ENCODE assay signal across 11 cellular contexts in the genomic region with DNA sequence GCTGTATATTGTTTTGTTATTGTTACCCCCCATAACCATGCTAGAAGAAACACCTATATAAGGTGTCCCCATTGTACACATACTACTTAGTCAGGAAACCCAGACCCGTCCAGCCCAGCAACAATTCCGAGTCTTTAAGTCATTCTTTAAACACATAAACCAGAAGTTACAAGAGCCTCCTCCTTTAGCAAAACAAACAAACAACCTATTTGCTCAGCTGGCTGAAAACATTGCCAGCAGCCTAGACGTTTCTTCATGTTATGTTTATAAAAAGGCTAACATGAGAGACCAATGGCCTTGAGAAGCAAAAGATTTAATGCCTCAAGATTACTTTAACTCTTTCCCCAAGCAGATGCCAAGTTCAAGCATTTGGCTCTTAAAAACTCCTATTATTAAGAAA. TPM values are rescaled to one million over a fixed set of nuclear protein-coding genes. Genes with fewer than 3 reads are reported as not detected.
DNase-seq lines count a peak whose midpoint lies in the region; TF ChIP-seq lines count a peak whose summit lies in the region.
"Had no signal": no experiment of that assay in that cellular context is flagged by ENCODE, and none has a peak within 500 bp of the region (broad histone marks: within the 10 kb centered on the region; RNA-seq: fewer than 3 reads in every experiment).

No MANE protein-coding gene starts in this region.

- no peaks in the 10 kb centered on the region for H3K9me2 ChIP-seq in MM.1S (replicated peaks; ENCODE audit: insufficient read depth, low read length)

- H3K9me3 Mint-ChIP-seq in CD4-positive, alpha-beta memory T cell: peaks cover 0 to 5% (median 2%) of the 10 kb centered on the region in 8 donors

- no peak for DNase-seq in CD4-positive, alpha-beta memory T cell
- DNase-seq in MM.1S: no peak
- no peak for DNase-seq in dorsolateral prefrontal cortex
- DNase-seq in NCI-H2196 treated with DMSO at 0.1 percent for 48 hours (lab: John Stamatoyannopoulos, UW; ENCODE audit: unreplicated experiment): no peak
- no peak for DNase-seq in iPS-NIHi7 (ENCODE audit: extremely low spot score)
- DNase-seq in NCI-H2171 (lab: John Stamatoyannopoulos, UW): no peak
- no peak for DNase-seq in SW 1271 (lab: John Stamatoyannopoulos, UW)
- DNase-seq: caudate nucleus, H9 had no signal

- intact Hi-C loops in CD4-positive, alpha-beta memory T cell (cut with micrococcal nuclease): no loop called here
- intact Hi-C loops in dorsolateral prefrontal cortex (cut with DNase I): no loop called here

- H3K9me3 ChIP-seq in CD4-positive, alpha-beta memory T cell (ENCODE audit: control insufficient read depth in 1 of 2, low read length in 2 of 2): no peaks in the 10 kb centered on the region
- H3K9me3 ChIP-seq in MM.1S (replicated peaks; ENCODE audit: insufficient read depth, low read length): no peaks in the 10 kb centered on the region
- H3K9me3 ChIP-seq in neuron (ENCODE audit: low read length): no peaks in the 10 kb centered on the region
- H3K9me3 ChIP-seq: SJSA1 had no signal

- peak overlapping the region in 7 of 8 donors; percentile 33 to 75 (median 61) for H3K4me3 Mint-ChIP-seq in CD4-positive, alpha-beta memory T cell

- peak overlapping the region; percentile 97; the same call in 1 of the 2 replicates for H3K4me2 ChIP-seq in MM.1S (ENCODE audit: low read depth, low read length)

- no peak overlapping the region for H2AFZ ChIP-seq in MM.1S (ENCODE audit: low read length)
- H2AFZ ChIP-seq in neuron (ENCODE audit: low read depth, low read length): no peak overlapping the region

- H3K4me1 ChIP-seq in CD4-positive, alpha-beta memory T cell (ENCODE audit: insufficient read depth, low read length): peaks cover 71% of the 10 kb centered on the region
- H3K4me1 ChIP-seq in MM.1S (ENCODE audit: low read length): peaks cover 30% of the 10 kb centered on the region
- H3K4me1 ChIP-seq in neuron (ENCODE audit: insufficient read depth, low read length): peaks cover 39% of the 10 kb centered on the region

- H3K27ac Mint-ChIP-seq in CD4-positive, alpha-beta memory T cell: peak overlapping the region in 4 of 7 donors; percentile 38 to 99 (median 88)

- H3K4me1 Mint-ChIP-seq in CD4-positive, alpha-beta memory T cell: peaks cover 53 to 93% (median 75%) of the 10 kb centered on the region in 4 donors

- H3K79me2 ChIP-seq in MM.1S (ENCODE audit: low read length): peaks cover 75% of the 10 kb centered on the region

- H4K20me1 ChIP-seq in MM.1S (ENCODE audit: insufficient read depth, low read length): no peaks in the 10 kb centered on the region

- H3K36me3 Mint-ChIP-seq in CD4-positive, alpha-beta memory T cell: peaks cover 0 to 22% of the 10 kb centered on the region in 2 donors

- 0 out of 2 replicates have a peak overlapping the region, but pooled peaks have one; percentile 89 for H3K9ac ChIP-seq in MM.1S (ENCODE audit: low read length)

- H3K4me3 ChIP-seq in CD4-positive, alpha-beta memory T cell (ENCODE audit: low read length in 2 of 2): peak overlapping the region in 1 of 2 donors; percentile 78
- H3K4me3 ChIP-seq in MM.1S (ENCODE audit: low read length) (peak overlapping the region; percentile 82; the same call in 1 of the 2 replicates), dorsolateral prefrontal cortex (peak overlapping the region in 26 of 59 donors; percentile 70 to 100 (median 98)), neuron (ENCODE audit: low read length) (peak overlapping the region; percentile 76)
- H3K4me3 ChIP-seq: SJSA1 had no signal

- no peaks in the 10 kb centered on the region for H3K27me3 Mint-ChIP-seq in CD4-positive, alpha-beta memory T cell

- peak overlapping the region; percentile 91 for H3K27ac ChIP-seq in CD4-positive, alpha-beta memory T cell (ENCODE audit: low read depth, low read length)
- no peak overlapping the region for H3K27ac ChIP-seq in MM.1S (ENCODE audit: low read length)
- peak overlapping the region in 32 of 59 donors; percentile 1 to 96 (median 78) for H3K27ac ChIP-seq in dorsolateral prefrontal cortex
- H3K27ac ChIP-seq: SJSA1 had no signal

- H3K36me3 ChIP-seq in CD4-positive, alpha-beta memory T cell (ENCODE audit: insufficient read depth, low read length): no peaks in the 10 kb centered on the region
- H3K36me3 ChIP-seq in MM.1S (replicated peaks; ENCODE audit: insufficient read depth, low read length): no peaks in the 10 kb centered on the region
- no peaks in the 10 kb centered on the region for H3K36me3 ChIP-seq in neuron (ENCODE audit: insufficient read depth, low read length)
- H3K36me3 ChIP-seq: SJSA1 had no signal

- POLR2A ChIA-PET in CD4-positive, alpha-beta memory T cell (lab: Charles Lee; ENCODE audit: partially characterized antibody): interaction anchor here (2.1 to 3.1 kb wide), 2 partner anchors 8 to 11 kb away, joined by 5 to 35 read pairs; no protein-coding TSS in a partner anchor

- TF ChIP-seq CTCF in MM.1S (IDR thresholded peaks at IDR 0.05; ENCODE audit: low read length) (no peak), dorsolateral prefrontal cortex (IDR thresholded peaks at IDR 0.05 in 54 of 56, conservative IDR thresholded peaks at IDR 0.05 in 2 of 56; ENCODE audit: low read depth in 1 of 56, partially characterized antibody in 56 of 56) (no peak)

- H3F3A ChIP-seq in MM.1S (ENCODE audit: insufficient read depth, low read length): peaks cover 15% of the 10 kb centered on the region

- CTCF ChIA-PET in CD4-positive, alpha-beta memory T cell (lab: Charles Lee; ENCODE audit: partially characterized antibody): interaction anchor here (2.1 kb wide), 1 partner anchor 11 kb away, joined by 10 read pairs; no protein-coding TSS in a partner anchor

- no peaks in the 10 kb centered on the region for H3K27me3 ChIP-seq in CD4-positive, alpha-beta memory T cell (ENCODE audit: insufficient read depth, low read length)
- H3K27me3 ChIP-seq in MM.1S (replicated peaks; ENCODE audit: insufficient read depth, low read length): no peaks in the 10 kb centered on the region
- no peaks in the 10 kb centered on the region for H3K27me3 ChIP-seq in dorsolateral prefrontal cortex
- H3K27me3 ChIP-seq in neuron (ENCODE audit: insufficient read depth, low read length): no peaks in the 10 kb centered on the region
- H3K27me3 ChIP-seq: SJSA1 had no signal

RNA-seq across cellular contexts. Expression of a gene that starts 1.4 kb away (rescaled TPM):
- 10 to 100 TPM; 16.3 to 17.3 TPM for total RNA-seq in CD4-positive, alpha-beta memory T cell
- polyA plus RNA-seq in CD4-positive, alpha-beta memory T cell: 10 to 100 TPM; 13.3 to 16.5 TPM
- total RNA-seq in dorsolateral prefrontal cortex: 10 to 100 TPM; 22.8 to 47.3 (median 34.4) TPM

RNA-seq across cellular contexts. Expression of a gene that starts 1.4 kb away (rescaled TPM):
- total RNA-seq in CD4-positive, alpha-beta memory T cell: 10 to 100 TPM; 29.6 to 33.0 TPM
- polyA plus RNA-seq in CD4-positive, alpha-beta memory T cell: 10 to 100 TPM in 1 of 2 donors, 1 to 10 TPM in 1; 4.3 to 11.7 TPM
- 10 to 100 TPM; 24.4 to 65.0 (median 40.3) TPM for total RNA-seq in dorsolateral prefrontal cortex
